In the genomic region with DNA sequence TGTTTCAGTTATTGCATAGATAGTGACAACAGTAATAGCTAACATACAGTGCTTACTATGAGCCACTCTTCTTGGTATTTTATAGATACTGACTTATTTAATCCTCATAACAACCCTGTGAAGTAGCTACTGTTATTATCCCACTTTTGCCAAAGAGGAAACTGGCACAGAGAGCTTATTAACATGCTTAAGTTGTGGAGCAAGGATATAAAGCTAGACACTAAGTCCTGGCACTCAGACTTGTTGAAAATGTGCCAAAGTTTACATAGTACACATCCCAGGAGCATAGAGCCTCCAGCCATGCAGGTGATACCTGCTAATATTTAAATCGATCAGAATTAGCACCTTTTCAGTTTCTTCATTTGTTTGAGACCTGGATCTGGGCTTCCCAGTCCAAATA, we compare ENCODE assay signal across 1 cellular context.
TF ChIP-seq lines count a peak whose summit lies in the region.

No MANE protein-coding gene starts in this region.

TF ChIP-seq in endothelial cell of umbilical vein, 7 proteins besides CTCF, POLR2A, EP300 and RAD21:
- no peak for TF ChIP-seq MYC (IDR thresholded peaks at IDR 0.05; ENCODE audit: low read depth, low read length)
- no peak for TF ChIP-seq JUN (IDR thresholded peaks at IDR 0.05; ENCODE audit: borderline replicate concordance, insufficient read depth, insufficient read length, low read depth)
- TF ChIP-seq GATA2 (IDR thresholded peaks at IDR 0.05; ENCODE audit: insufficient read depth, insufficient read length, low read depth, low read length), result no peak
- no peak for TF ChIP-seq MAX (IDR thresholded peaks at IDR 0.05; ENCODE audit: insufficient read depth, insufficient read length)
- TF ChIP-seq EZH2 (IDR thresholded peaks at IDR 0.05; ENCODE audit: borderline replicate concordance, low read depth, low read length, severe bottlenecking), result no peak
- TF ChIP-seq POLR2AphosphoS5 (IDR thresholded peaks at IDR 0.05; ENCODE audit: insufficient read depth, low read depth, low read length), result no peak
- no peak for TF ChIP-seq FOS (IDR thresholded peaks at IDR 0.05; ENCODE audit: borderline replicate concordance, insufficient read depth, low read length)
TF ChIP-seq in endothelial cell of umbilical vein: peak in this region for 0.
